23 cellular contexts compared by ENCODE assay signal in genomic region chr11:127451852-127452251, GRCh38.
DNase-seq lines count a peak whose midpoint lies in the region; ATAC-seq and TF ChIP-seq lines count a peak whose summit lies in the region.
"Had no signal": no experiment of that assay in that cellular context is flagged by ENCODE, and none has a peak within 500 bp of the region (broad histone marks: within the 10 kb centered on the region; RNA-seq: fewer than 3 reads in every experiment).

No MANE protein-coding gene starts in this region.

- no peaks in the 10 kb centered on the region for H3K4me1 ChIP-seq in left ventricle myocardium inferior
- H3K4me1 ChIP-seq: left lung, parathyroid adenoma, suprapubic skin, vagina had no signal

- ATAC-seq in activated T-helper 17 cell treated with anti-CD3 and anti-CD28 coated beads, Interleukin-2, amount 50 U/mL, for 72 hours (replicated peaks), result no peak
- ATAC-seq: activated T-cell treated with anti-CD3 and anti-CD28 coated beads, Interleukin-2, amount 50 U/mL, for 4 hours; left lung; natural killer cell treated with Interleukin-12 subunit alpha and Interleukin-12 subunit beta and Interleukin-15 and Interleukin-18, amount 100 ng/mL, for 72 hours had no signal

- H3K36me3 ChIP-seq in left ventricle myocardium inferior, result no peaks in the 10 kb centered on the region
- H3K36me3 ChIP-seq: left lung, suprapubic skin, vagina had no signal

- peaks cover 50% of the 10 kb centered on the region for H3K4me1 Mint-ChIP-seq in brain
- no peaks in the 10 kb centered on the region for H3K4me1 Mint-ChIP-seq in activated T-helper 17 cell treated with anti-CD3 and anti-CD28 coated beads, Interleukin-2, amount 50 U/mL, for 72 hours

- no peaks in the 10 kb centered on the region for H3K36me3 Mint-ChIP-seq in brain
- no peaks in the 10 kb centered on the region for H3K36me3 Mint-ChIP-seq in activated T-helper 17 cell treated with anti-CD3 and anti-CD28 coated beads, Interleukin-2, amount 50 U/mL, for 72 hours (ENCODE audit: low read depth)
- H3K36me3 Mint-ChIP-seq: natural killer cell treated with Interleukin-12 subunit alpha and Interleukin-12 subunit beta and Interleukin-15 and Interleukin-18, amount 100 ng/mL, for 72 hours had no signal

- H3K9me3 ChIP-seq in left ventricle myocardium inferior (replicated peaks), result no peaks in the 10 kb centered on the region
- H3K9me3 ChIP-seq: left lung, suprapubic skin, vagina had no signal

- no peak overlapping the region for H3K27ac ChIP-seq in left ventricle myocardium inferior (replicated peaks)
- H3K27ac ChIP-seq: KMS-11, left lung, parathyroid adenoma, suprapubic skin, vagina, VCaP had no signal

- H3K9me3 Mint-ChIP-seq in brain, result no peaks in the 10 kb centered on the region
- no peaks in the 10 kb centered on the region for H3K9me3 Mint-ChIP-seq in activated T-helper 17 cell treated with anti-CD3 and anti-CD28 coated beads, Interleukin-2, amount 50 U/mL, for 72 hours
- H3K9me3 Mint-ChIP-seq: activated T-cell treated with anti-CD3 and anti-CD28 coated beads, Interleukin-2, amount 50 U/mL, for 4 hours; natural killer cell treated with Interleukin-12 subunit alpha and Interleukin-12 subunit beta and Interleukin-15 and Interleukin-18, amount 100 ng/mL, for 72 hours had no signal

- H3K27ac Mint-ChIP-seq in brain, result peak overlapping the region in 4 of 5 experiments; percentile 70 to 85 (median 78)
- H3K27ac Mint-ChIP-seq in activated T-helper 17 cell treated with anti-CD3 and anti-CD28 coated beads, Interleukin-2, amount 50 U/mL, for 72 hours, result no peak overlapping the region
- H3K27ac Mint-ChIP-seq: natural killer cell treated with Interleukin-12 subunit alpha and Interleukin-12 subunit beta and Interleukin-15 and Interleukin-18, amount 100 ng/mL, for 72 hours had no signal

- H3K4me3 Mint-ChIP-seq in brain, result peak overlapping the region in 1 of 5 experiments; percentile 41
- H3K4me3 Mint-ChIP-seq in activated T-helper 17 cell treated with anti-CD3 and anti-CD28 coated beads, Interleukin-2, amount 50 U/mL, for 72 hours, result no peak overlapping the region
- H3K4me3 Mint-ChIP-seq: activated T-cell treated with anti-CD3 and anti-CD28 coated beads, Interleukin-2, amount 50 U/mL, for 4 hours; natural killer cell treated with Interleukin-12 subunit alpha and Interleukin-12 subunit beta and Interleukin-15 and Interleukin-18, amount 100 ng/mL, for 72 hours had no signal

- H3K27me3 Mint-ChIP-seq in brain, result peaks cover 3% of the 10 kb centered on the region
- no peaks in the 10 kb centered on the region for H3K27me3 Mint-ChIP-seq in activated T-helper 17 cell treated with anti-CD3 and anti-CD28 coated beads, Interleukin-2, amount 50 U/mL, for 72 hours
- H3K27me3 Mint-ChIP-seq: natural killer cell treated with Interleukin-12 subunit alpha and Interleukin-12 subunit beta and Interleukin-15 and Interleukin-18, amount 100 ng/mL, for 72 hours had no signal

- H3K27me3 ChIP-seq in left ventricle myocardium inferior (ENCODE audit: low read depth), result peaks cover 13% of the 10 kb centered on the region
- H3K27me3 ChIP-seq: left lung, suprapubic skin, vagina had no signal

- peak; percentile 57 for DNase-seq in DMS 273 (lab: John Stamatoyannopoulos, UW; ENCODE audit: unreplicated experiment)
- peak; percentile 68 for DNase-seq in left ventricle myocardium inferior
- peak; percentile 12 for DNase-seq in occipital lobe (lab: John Stamatoyannopoulos, UW)
- no peak for DNase-seq in amniotic stem cell (lab: John Stamatoyannopoulos, UW)
- no peak for DNase-seq in T-helper 1 cell
- DNase-seq in KG1 (lab: John Stamatoyannopoulos, UW), result no peak
- DNase-seq: activated CD4-positive, alpha-beta T cell treated with anti-CD3 and anti-CD28 coated beads for 48 hours; activated naive CD4-positive, alpha-beta T cell treated with Interleukin-2 at 50 U/mL for 16 hours; activated T-cell treated with anti-CD3 and anti-CD28 coated beads, Interleukin-2, amount 50 U/mL, for 4 hours; central memory CD4-positive, alpha-beta T cell; DMS79 treated with DMSO at 0.1 percent for 48 hours; GOT3; left lung; NCI-H146; NCI-H526 treated with DMSO at 0.1 percent for 48 hours had no signal

- intact Hi-C loops in left ventricle myocardium inferior (cut with micrococcal nuclease), result no loop called here

- no peak for TF ChIP-seq CTCF in brain (conservative IDR thresholded peaks at IDR 0.05)
- TF ChIP-seq CTCF in left ventricle myocardium inferior (IDR thresholded peaks at IDR 0.05; ENCODE audit: borderline replicate concordance), result no peak

- no peak overlapping the region for H3K4me3 ChIP-seq in left ventricle myocardium inferior
- H3K4me3 ChIP-seq: left lung, suprapubic skin, vagina had no signal

Comparison
In these comparisons a context has a peak if more than half of its experiments do, and no peak if none do; other contexts are left out.
1. DNase-seq: peak in DMS 273 (single experiment), left ventricle myocardium inferior (single experiment) and occipital lobe (single experiment); none in amniotic stem cell (single experiment), T-helper 1 cell (0 of 5) and KG1 (single experiment).